ENCODE assay signal across 16 cellular contexts in genomic region chr3:124773351-124774304, GRCh38. TPM values are rescaled to one million over a fixed set of nuclear protein-coding genes. Genes with fewer than 3 reads are reported as not detected.
DNase-seq lines count a peak whose midpoint lies in the region; ATAC-seq, FAIRE-seq and TF ChIP-seq lines count a peak whose summit lies in the region.
"Had no signal": no experiment of that assay in that cellular context is flagged by ENCODE, and none has a peak within 500 bp of the region (broad histone marks: within the 10 kb centered on the region; RNA-seq: fewer than 3 reads in every experiment).

No MANE protein-coding gene starts in this region.

- H2AFZ ChIP-seq in HCT116 (ENCODE audit: low read depth, low read length, poor library complexity, severe bottlenecking) (no peak overlapping the region), smooth muscle cell (ENCODE audit: low read depth) (no peak overlapping the region)

- no peak for DNase-seq in HCT116 (ENCODE audit: low read depth, low spot score)
- no peak for DNase-seq in SJSA1 (ENCODE audit: low read depth in 1 of 2, low spot score in 2 of 2)
- no peak for DNase-seq in smooth muscle cell (lab: John Stamatoyannopoulos, UW; ENCODE audit: unreplicated experiment)
- DNase-seq in stimulated activated naive CD8-positive, alpha-beta T cell treated with anti-CD3 and anti-CD28 coated beads, Interleukin-15, amount 100 ng/mL, for 72 hours = no peak
- no peak for DNase-seq in activated CD4-positive, alpha-beta T cell treated with anti-CD3 and anti-CD28 coated beads for 36 hours
- DNase-seq: activated CD8-positive, alpha-beta T cell treated with anti-CD3 and anti-CD28 coated beads, Interleukin-2, amount 10 ng/mL, durations not matched to agents 7 days and 5 days; central memory CD4-positive, alpha-beta T cell; NCI-H1092 treated with DMSO at 0.1 percent for 48 hours; stimulated activated CD4-positive, alpha-beta T cell treated with anti-CD3 and anti-CD28 coated beads, Interleukin-2, amount 100 ng/mL, for 24 hours had no signal

- H3K9me2 ChIP-seq in HCT116 (ENCODE audit: insufficient read depth) = no peaks in the 10 kb centered on the region

- no peak overlapping the region for H3K27ac ChIP-seq in HCT116 (ENCODE audit: low read depth, low read length)
- peak overlapping the region; percentile 33 for H3K27ac ChIP-seq in SJSA1
- peak overlapping the region; percentile 71 for H3K27ac ChIP-seq in smooth muscle cell (ENCODE audit: low read depth)
- H3K27ac ChIP-seq: BLaER1 treated with 17β-estradiol and CSF1 and Interleukin-3, amounts not matched to agents 10 nM and 100 nM; epithelial cell of prostate had no signal

- BruUV-seq in HCT116 (replicated peaks; lab: Mats Ljungman, UMichigan) = no TSS peak

- 96% methylated on average over 17 of the region's 17 CpGs for WGBS in smooth muscle cell (ENCODE audit: low lambda C conversion rate)

- peaks cover 0 to 5% of the 10 kb centered on the region in 2 experiments; a peak in 1 of 4 replicates for H3K36me3 ChIP-seq in HCT116 (ENCODE audit: control insufficient read depth in 1 of 2, insufficient read depth in 2 of 2, low read length in 2 of 2)
- H3K36me3 ChIP-seq in SJSA1 = peaks cover 10% of the 10 kb centered on the region
- no peaks in the 10 kb centered on the region for H3K36me3 ChIP-seq in smooth muscle cell (ENCODE audit: low read depth)

- TF ChIP-seq CTCF in HCT116 (IDR thresholded peaks at IDR 0.05 in 2 of 3, conservative IDR thresholded peaks at IDR 0.05 in 1 of 3; ENCODE audit: borderline replicate concordance in 1 of 3, insufficient read depth in 1 of 3, low read depth in 2 of 3, low read length in 2 of 3) (no peak), smooth muscle cell (IDR thresholded peaks at IDR 0.05; ENCODE audit: borderline replicate concordance, insufficient read depth, poor library complexity, severe bottlenecking) (no peak)

- H3K4me2 ChIP-seq in HCT116 (ENCODE audit: low read length) (peak overlapping the region; percentile 47), smooth muscle cell (peak overlapping the region; percentile 1)

- peaks cover 27% of the 10 kb centered on the region for H3K27me3 Mint-ChIP-seq in stimulated activated naive CD8-positive, alpha-beta T cell treated with anti-CD3 and anti-CD28 coated beads, Interleukin-15, amount 100 ng/mL, for 72 hours
- H3K27me3 Mint-ChIP-seq in activated CD4-positive, alpha-beta T cell treated with anti-CD3 and anti-CD28 coated beads for 36 hours = peaks cover 8% of the 10 kb centered on the region

- H3K9me3 ChIP-seq in HCT116 (ENCODE audit: control insufficient read depth in 1 of 2, insufficient read depth in 1 of 2, low read depth in 1 of 2, low read length in 2 of 2) = no peaks in the 10 kb centered on the region
- no peaks in the 10 kb centered on the region for H3K9me3 ChIP-seq in SJSA1 (replicated peaks)
- H3K9me3 ChIP-seq in smooth muscle cell (replicated peaks; ENCODE audit: low read depth) = no peaks in the 10 kb centered on the region
- H3K9me3 ChIP-seq: BLaER1 treated with 17β-estradiol and CSF1 and Interleukin-3, amounts not matched to agents 10 nM and 100 nM had no signal

- H3K36me3 Mint-ChIP-seq in activated CD4-positive, alpha-beta T cell treated with anti-CD3 and anti-CD28 coated beads for 36 hours (ENCODE audit: low read depth) = no peaks in the 10 kb centered on the region
- H3K36me3 Mint-ChIP-seq: memory B cell; stimulated activated effector memory CD8-positive, alpha-beta T cell treated with anti-CD3 and anti-CD28 coated beads, Interleukin-12 subunit alpha, Interleukin-12 subunit beta, amount 100 ng/mL, for 72 hours had no signal

- ATAC-seq in HCT116 (no peak), HG03520 (IDR thresholded peaks at IDR 0.05; ENCODE audit: unreplicated experiment) (no peak), GM19351 (IDR thresholded peaks at IDR 0.05; ENCODE audit: unreplicated experiment) (no peak)
- ATAC-seq in stimulated activated naive CD8-positive, alpha-beta T cell treated with anti-CD3 and anti-CD28 coated beads, Interleukin-15, amount 100 ng/mL, for 72 hours = no peak
- ATAC-seq in activated CD4-positive, alpha-beta T cell treated with anti-CD3 and anti-CD28 coated beads for 36 hours = no peak
- ATAC-seq: activated CD8-positive, alpha-beta T cell treated with anti-CD3 and anti-CD28 coated beads, Interleukin-2, amount 10 ng/mL, durations not matched to agents 7 days and 5 days; stimulated activated effector memory CD8-positive, alpha-beta T cell treated with anti-CD3 and anti-CD28 coated beads, Interleukin-12 subunit alpha, Interleukin-12 subunit beta, amount 100 ng/mL, for 72 hours had no signal

- POLR2A ChIA-PET in HCT116 (lab: Charles Lee) = no interaction called here
- POLR2A ChIA-PET in activated CD4-positive, alpha-beta T cell treated with anti-CD3 and anti-CD28 coated beads for 36 hours (lab: Charles Lee) = no interaction called here

- H3K27ac Mint-ChIP-seq in stimulated activated naive CD8-positive, alpha-beta T cell treated with anti-CD3 and anti-CD28 coated beads, Interleukin-15, amount 100 ng/mL, for 72 hours = no peak overlapping the region
- H3K27ac Mint-ChIP-seq in activated CD4-positive, alpha-beta T cell treated with anti-CD3 and anti-CD28 coated beads for 36 hours = no peak overlapping the region
- H3K27ac Mint-ChIP-seq: activated CD8-positive, alpha-beta T cell treated with anti-CD3 and anti-CD28 coated beads, Interleukin-2, amount 10 ng/mL, durations not matched to agents 7 days and 5 days; memory B cell; stimulated activated effector memory CD8-positive, alpha-beta T cell treated with anti-CD3 and anti-CD28 coated beads, Interleukin-12 subunit alpha, Interleukin-12 subunit beta, amount 100 ng/mL, for 72 hours had no signal

- no peak overlapping the region for H3K4me3 Mint-ChIP-seq in stimulated activated naive CD8-positive, alpha-beta T cell treated with anti-CD3 and anti-CD28 coated beads, Interleukin-15, amount 100 ng/mL, for 72 hours
- no peak overlapping the region for H3K4me3 Mint-ChIP-seq in activated CD4-positive, alpha-beta T cell treated with anti-CD3 and anti-CD28 coated beads for 36 hours
- H3K4me3 Mint-ChIP-seq: activated CD8-positive, alpha-beta T cell treated with anti-CD3 and anti-CD28 coated beads, Interleukin-2, amount 10 ng/mL, durations not matched to agents 7 days and 5 days; memory B cell; stimulated activated effector memory CD8-positive, alpha-beta T cell treated with anti-CD3 and anti-CD28 coated beads, Interleukin-12 subunit alpha, Interleukin-12 subunit beta, amount 100 ng/mL, for 72 hours had no signal

- RAD21 ChIA-PET in HCT116 (lab: Charles Lee; ENCODE audit: low non-redundant PET in 1 of 2, low total read pairs in 2 of 2, uncharacterized antibody in 2 of 2, unreplicated experiment in 2 of 2) = no interaction called here

- no peak for TF ChIP-seq RAD21 in HCT116 (IDR thresholded peaks at IDR 0.05; ENCODE audit: low read depth)

- CTCF ChIA-PET in HCT116 (lab: Charles Lee) = interaction anchor here (1.3 kb wide), 1 partner anchor 14 kb away, joined by 3 read pairs; no protein-coding TSS in a partner anchor
- CTCF ChIA-PET in activated CD4-positive, alpha-beta T cell treated with anti-CD3 and anti-CD28 coated beads for 36 hours (lab: Charles Lee) = interaction anchor here (0.7 kb wide), 1 partner anchor 907 kb away, joined by 3 read pairs; no protein-coding TSS in a partner anchor

- TF ChIP-seq POLR2A in HCT116 (IDR thresholded peaks at IDR 0.05; ENCODE audit: borderline replicate concordance, extremely low read depth, insufficient read depth, insufficient read length) = no peak

- FAIRE-seq in islet of Langerhans (lab: Jason Lieb, UNC) = peak; percentile 70

- H3K27me3 ChIP-seq in HCT116 (ENCODE audit: insufficient read depth, low read length) = no peaks in the 10 kb centered on the region
- H3K27me3 ChIP-seq in SJSA1 (replicated peaks) = no peaks in the 10 kb centered on the region
- H3K27me3 ChIP-seq in smooth muscle cell (ENCODE audit: low read depth) = no peaks in the 10 kb centered on the region

- H3K4me3 ChIP-seq in HCT116 (replicated peaks in 1 of 2; ENCODE audit: low read depth in 1 of 2, low read length in 2 of 2) (no peak overlapping the region), SJSA1 (no peak overlapping the region), smooth muscle cell (no peak overlapping the region)
- H3K4me3 ChIP-seq: BLaER1 treated with 17β-estradiol and CSF1 and Interleukin-3, amounts not matched to agents 10 nM and 100 nM had no signal

- intact Hi-C loops in HCT116 (cut with micrococcal nuclease) = no loop called here
- intact Hi-C loops in activated CD4-positive, alpha-beta T cell treated with anti-CD3 and anti-CD28 coated beads for 36 hours (cut with DNase I, micrococcal nuclease) = no loop called here

- H3K79me2 ChIP-seq in HCT116 (ENCODE audit: insufficient read depth, low read length) (no peaks in the 10 kb centered on the region), smooth muscle cell (ENCODE audit: low read depth) (peaks cover 14% of the 10 kb centered on the region)

- H3F3A ChIP-seq in smooth muscle cell (ENCODE audit: low read depth) = peaks cover 26% of the 10 kb centered on the region

- H3K9ac ChIP-seq in HCT116 (ENCODE audit: low read length) = no peak overlapping the region
- H3K9ac ChIP-seq in smooth muscle cell (ENCODE audit: low read depth) = no peak overlapping the region
- H3K9ac ChIP-seq: BLaER1 treated with 17β-estradiol and CSF1 and Interleukin-3, amounts not matched to agents 10 nM and 100 nM had no signal

- H4K20me1 ChIP-seq in HCT116 (ENCODE audit: insufficient read depth) (no peaks in the 10 kb centered on the region), smooth muscle cell (ENCODE audit: low read depth) (no peaks in the 10 kb centered on the region)

- no peaks in the 10 kb centered on the region for H3K9me3 Mint-ChIP-seq in stimulated activated naive CD8-positive, alpha-beta T cell treated with anti-CD3 and anti-CD28 coated beads, Interleukin-15, amount 100 ng/mL, for 72 hours
- no peaks in the 10 kb centered on the region for H3K9me3 Mint-ChIP-seq in activated CD4-positive, alpha-beta T cell treated with anti-CD3 and anti-CD28 coated beads for 36 hours (ENCODE audit: low read depth)
- H3K9me3 Mint-ChIP-seq: memory B cell; stimulated activated effector memory CD8-positive, alpha-beta T cell treated with anti-CD3 and anti-CD28 coated beads, Interleukin-12 subunit alpha, Interleukin-12 subunit beta, amount 100 ng/mL, for 72 hours had no signal

- H3K4me1 Mint-ChIP-seq in stimulated activated naive CD8-positive, alpha-beta T cell treated with anti-CD3 and anti-CD28 coated beads, Interleukin-15, amount 100 ng/mL, for 72 hours = no peaks in the 10 kb centered on the region
- H3K4me1 Mint-ChIP-seq in activated CD4-positive, alpha-beta T cell treated with anti-CD3 and anti-CD28 coated beads for 36 hours = no peaks in the 10 kb centered on the region
- H3K4me1 Mint-ChIP-seq: memory B cell; stimulated activated effector memory CD8-positive, alpha-beta T cell treated with anti-CD3 and anti-CD28 coated beads, Interleukin-12 subunit alpha, Interleukin-12 subunit beta, amount 100 ng/mL, for 72 hours had no signal

- peaks cover 10 to 20% of the 10 kb centered on the region in 2 experiments for H3K4me1 ChIP-seq in HCT116 (ENCODE audit: control insufficient read depth in 1 of 2, insufficient read depth in 2 of 2, low read length in 2 of 2)
- H3K4me1 ChIP-seq in SJSA1 (replicated peaks) = peaks cover 36% of the 10 kb centered on the region
- H3K4me1 ChIP-seq in smooth muscle cell (ENCODE audit: low read depth) = peaks cover 23% of the 10 kb centered on the region

RNA-seq across cellular contexts. Expression of gene UMPS, which starts 43.4 kb away (rescaled TPM):
- total RNA-seq in HCT116 (2021; ENCODE audit: unreplicated experiment) (41.3 TPM), smooth muscle cell (16.9 and 79.2 TPM in 2 replicates)
- 24.3 and 25.3 TPM in 2 replicates for polyA plus RNA-seq in HCT116 (2012)
- total RNA-seq in SJSA1 (2014; rRNA removed; shearing (Covaris generic)) = 31.8 and 42.2 TPM in 2 replicates
- polyA plus RNA-seq in smooth muscle cell = 22.3 and 26.4 TPM in 2 replicates
- total RNA-seq in activated CD4-positive, alpha-beta T cell treated with anti-CD3 and anti-CD28 coated beads for 36 hours = 10 to 100 TPM; 35.9 to 42.4 TPM
